Comparison of ENCODE assay signal across 1 cellular context in genomic region chr11:68036141-68036716, GRCh38.
TF ChIP-seq lines count a peak whose summit lies in the region.

No MANE protein-coding gene starts in this region.

TF ChIP-seq in SK-N-SH treated with all-trans-retinoic acid at 6 μM for 48 hours, 23 proteins besides CTCF, POLR2A, EP300 and RAD21 (continued from another document):
- TF ChIP-seq TSHZ2 (CRISPR knock-in tag; IDR thresholded peaks at IDR 0.05): no peak
- TF ChIP-seq ZNF8 (CRISPR knock-in tag; IDR thresholded peaks at IDR 0.05): no peak
- no peak for TF ChIP-seq TCF4 (CRISPR knock-in tag; IDR thresholded peaks at IDR 0.05; ENCODE audit: borderline replicate concordance)
- no peak for TF ChIP-seq ARNTL (CRISPR knock-in tag; IDR thresholded peaks at IDR 0.05; ENCODE audit: borderline replicate concordance, low read depth)
- TF ChIP-seq PATZ1 (CRISPR knock-in tag; IDR thresholded peaks at IDR 0.05; ENCODE audit: borderline replicate concordance): no peak
- no peak for TF ChIP-seq PPARA (CRISPR knock-in tag; IDR thresholded peaks at IDR 0.05; ENCODE audit: borderline replicate concordance)
- no peak for TF ChIP-seq ESRRG (CRISPR knock-in tag; IDR thresholded peaks at IDR 0.05)
- no peak for TF ChIP-seq CSRNP3 (CRISPR knock-in tag; IDR thresholded peaks at IDR 0.05)
- no peak for TF ChIP-seq ZNF565 (CRISPR knock-in tag; conservative IDR thresholded peaks at IDR 0.05; ENCODE audit: low read depth)
- no peak for TF ChIP-seq POU6F1 (CRISPR knock-in tag; IDR thresholded peaks at IDR 0.05; ENCODE audit: borderline replicate concordance, low read depth)
- no peak for TF ChIP-seq OSR1 (CRISPR knock-in tag; IDR thresholded peaks at IDR 0.05)
- TF ChIP-seq ZNF70 (CRISPR knock-in tag; IDR thresholded peaks at IDR 0.05): no peak
